In the genomic region with DNA sequence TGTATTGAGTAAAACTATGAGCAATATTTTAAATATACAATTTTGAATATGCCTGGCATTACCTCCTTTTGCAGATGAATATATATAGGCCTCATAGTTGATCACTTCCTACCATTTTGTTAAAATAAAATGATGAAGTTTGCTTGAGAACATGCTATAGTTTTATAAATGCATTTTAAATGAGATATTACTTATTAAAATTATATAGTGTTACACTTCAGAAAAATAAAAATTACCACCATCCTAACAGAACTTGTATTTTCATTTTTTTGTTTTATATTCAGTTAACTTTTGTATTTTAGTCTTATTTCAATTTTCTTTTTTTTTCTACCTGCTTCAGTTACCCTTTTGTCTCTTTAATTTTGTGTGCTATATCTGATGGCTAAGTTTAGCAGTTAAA, we compare ENCODE assay signal across 19 cellular contexts.
"Had no signal": no experiment of that assay in that cellular context is flagged by ENCODE, and none has a peak within 500 bp of the region (broad histone marks: within the 10 kb centered on the region; RNA-seq: fewer than 3 reads in every experiment).

No MANE protein-coding gene starts in this region.

- H3K36me3 Mint-ChIP-seq: natural killer cell treated with Interleukin-12 subunit alpha and Interleukin-12 subunit beta and Interleukin-15 and Interleukin-18, amount 100 ng/mL, for 72 hours; stimulated activated naive B cell treated with anti-CD40 and anti-IgM and Interleukin-4, amounts not matched to agents 10 μg/mL and 1 μg/mL and 100 μg/mL, for 72 hours had no signal

- H3K27ac Mint-ChIP-seq: stimulated activated naive B cell treated with anti-CD40 and anti-IgM and Interleukin-4, amounts not matched to agents 10 μg/mL and 1 μg/mL and 100 μg/mL, for 72 hours had no signal

- ATAC-seq: foreskin keratinocyte; left lobe of liver; natural killer cell treated with Interleukin-12 subunit alpha and Interleukin-12 subunit beta and Interleukin-15 and Interleukin-18, amount 100 ng/mL, for 72 hours; stimulated activated naive B cell treated with anti-CD40 and anti-IgM and Interleukin-4, amounts not matched to agents 10 μg/mL and 1 μg/mL and 100 μg/mL, for 72 hours had no signal

- H3K9me3 Mint-ChIP-seq: stimulated activated naive B cell treated with anti-CD40 and anti-IgM and Interleukin-4, amounts not matched to agents 10 μg/mL and 1 μg/mL and 100 μg/mL, for 72 hours had no signal

- DNase-seq: erythroblast; foreskin keratinocyte; kidney glomerular epithelial cell; mammary epithelial cell; sigmoid colon; stimulated activated CD4-positive, alpha-beta T cell treated with anti-CD3 and anti-CD28 coated beads, Interleukin-2, amount 100 ng/mL, for 24 hours; stimulated activated CD4-positive, alpha-beta T cell treated with anti-CD3 and anti-CD28 coated beads, Interleukin-4, amount 100 ng/mL, for 4 hours; stimulated activated naive B cell treated with anti-CD40 and anti-IgM and Interleukin-4, amounts not matched to agents 10 μg/mL and 1 μg/mL and 100 μg/mL, for 72 hours; stimulated activated naive CD8-positive, alpha-beta T cell treated with anti-CD3 and anti-CD28 coated beads, Interleukin-15, amount 100 ng/mL, for 72 hours; transverse colon had no signal

- H3K27ac ChIP-seq: foreskin keratinocyte, neutrophil, right atrium auricular region, skin epidermis, thoracic aorta, transverse colon had no signal

- FAIRE-seq: endothelial cell of umbilical vein had no signal

- H3K4me3 ChIP-seq: hepatocyte, right atrium auricular region, sigmoid colon, skin epidermis, thoracic aorta, transverse colon had no signal

- H3K27me3 ChIP-seq: foreskin keratinocyte, hepatocyte, neutrophil, right atrium auricular region, sigmoid colon, transverse colon had no signal

- H2AFZ ChIP-seq: hepatocyte had no signal

- H3K9me3 ChIP-seq: neutrophil, right atrium auricular region, sigmoid colon, thoracic aorta, transverse colon had no signal

- H3K4me1 ChIP-seq: foreskin keratinocyte had no signal

- H3K4me3 Mint-ChIP-seq: central memory CD8-positive, alpha-beta T cell; natural killer cell treated with Interleukin-12 subunit alpha and Interleukin-12 subunit beta and Interleukin-15 and Interleukin-18, amount 100 ng/mL, for 72 hours; stimulated activated naive B cell treated with anti-CD40 and anti-IgM and Interleukin-4, amounts not matched to agents 10 μg/mL and 1 μg/mL and 100 μg/mL, for 72 hours had no signal

- H3K27me3 Mint-ChIP-seq: central memory CD8-positive, alpha-beta T cell; natural killer cell treated with Interleukin-12 subunit alpha and Interleukin-12 subunit beta and Interleukin-15 and Interleukin-18, amount 100 ng/mL, for 72 hours; stimulated activated naive B cell treated with anti-CD40 and anti-IgM and Interleukin-4, amounts not matched to agents 10 μg/mL and 1 μg/mL and 100 μg/mL, for 72 hours; stimulated activated naive CD8-positive, alpha-beta T cell treated with anti-CD3 and anti-CD28 coated beads, Interleukin-15, amount 100 ng/mL, for 72 hours had no signal

- H3K36me3 ChIP-seq: neutrophil, right atrium auricular region, sigmoid colon, thoracic aorta, transverse colon had no signal
